Comparison of ENCODE assay signal across 8 cellular contexts in the genomic region with DNA sequence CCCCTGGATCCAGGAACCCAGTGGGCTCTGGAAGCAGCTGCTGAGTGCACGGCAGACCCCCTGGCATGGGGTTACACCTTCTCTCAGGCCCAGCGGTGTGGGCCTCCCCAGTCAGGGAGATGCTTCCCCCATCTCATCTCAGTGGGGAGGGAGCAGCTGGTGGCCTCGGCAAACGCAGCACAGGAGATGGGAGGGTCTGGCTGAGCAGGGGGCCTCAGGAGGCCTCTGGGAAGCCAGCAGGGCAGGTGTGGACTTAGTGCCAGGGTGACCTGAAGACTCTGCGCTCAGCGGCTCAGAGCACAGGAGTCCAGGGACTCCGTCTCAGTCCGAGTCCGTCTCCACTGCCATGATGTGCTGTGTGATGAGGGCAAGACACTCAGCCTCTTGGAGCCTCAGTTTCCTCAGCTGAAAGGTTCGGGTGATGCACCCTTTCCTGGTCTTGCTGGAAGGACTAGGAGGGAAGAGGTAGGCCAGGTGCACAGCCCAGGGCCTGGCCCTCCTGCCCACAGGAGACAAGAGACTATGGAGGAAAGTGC.
A peak's percentile ranks its signal among the peaks of the same experiment; 100 is the strongest.
DNase-seq lines count a peak whose midpoint lies in the region; ATAC-seq and TF ChIP-seq lines count a peak whose summit lies in the region.

No MANE protein-coding gene starts in this region.

- peak overlapping the region; percentile 98 for H3K4me3 Mint-ChIP-seq in activated CD4-positive, alpha-beta T cell treated with anti-CD3 and anti-CD28 coated beads, Interleukin-2, amount 10 ng/mL, durations not matched to agents 24 days and 14 days

- no peaks in the 10 kb centered on the region for H3K9me3 ChIP-seq in adrenal gland (replicated peaks in 1 of 3)
- no peaks in the 10 kb centered on the region for H3K9me3 ChIP-seq in right lobe of liver
- no peaks in the 10 kb centered on the region for H3K9me3 ChIP-seq in testis

- no peak for TF ChIP-seq CTCF in adrenal gland (IDR thresholded peaks at IDR 0.05)
- no peak for TF ChIP-seq CTCF in right lobe of liver (IDR thresholded peaks at IDR 0.05)
- no peak for TF ChIP-seq CTCF in testis (IDR thresholded peaks at IDR 0.05)
- no peak for TF ChIP-seq CTCF in GM10266 (IDR thresholded peaks at IDR 0.05; ENCODE audit: control insufficient read depth, insufficient read depth, low read depth, missing control alignments)

- ATAC-seq in right lobe of liver (no peak), GM19463 (IDR thresholded peaks at IDR 0.05; ENCODE audit: unreplicated experiment) (no peak)

- H3K4me1 Mint-ChIP-seq in activated CD4-positive, alpha-beta T cell treated with anti-CD3 and anti-CD28 coated beads, Interleukin-2, amount 10 ng/mL, durations not matched to agents 24 days and 14 days, result peaks cover 27% of the 10 kb centered on the region

- H3K4me3 ChIP-seq in adrenal gland (peak overlapping the region in 1 of 4 donors; percentile 83), right lobe of liver (peak overlapping the region; percentile 64 to 76 (median 73)), testis (peak overlapping the region; percentile 71 to 75)

- no peak for TF ChIP-seq POLR2A in adrenal gland (IDR thresholded peaks at IDR 0.05)
- no peak for TF ChIP-seq POLR2A in right lobe of liver (IDR thresholded peaks at IDR 0.05)
- TF ChIP-seq POLR2A in testis (IDR thresholded peaks at IDR 0.05), result no peak

- H3K27ac ChIP-seq in adrenal gland (peak overlapping the region in 3 of 5 donors; percentile 63 to 91 (median 89)), right lobe of liver (peak overlapping the region in 2 of 3 donors; percentile 24 to 56), testis (peak overlapping the region; percentile 86 to 89)

- 52 to 79% (median 77%) methylated on average over 2 to 10 of the region's 10 CpGs for WGBS in adrenal gland, 4 donors
- WGBS in right lobe of liver (ENCODE audit: insufficient coverage, low coverage, low lambda C conversion rate, missing lambda C conversion rate), result no CpG with 5 or more reads among the region's 10 CpGs
- WGBS in testis, 2 donors, result 48 to 76% methylated on average over 6 to 10 of the region's 10 CpGs

- H3K27me3 ChIP-seq in adrenal gland (no peaks in the 10 kb centered on the region), right lobe of liver (no peaks in the 10 kb centered on the region), testis (no peaks in the 10 kb centered on the region)

- peaks cover 6% of the 10 kb centered on the region for H3K9me3 Mint-ChIP-seq in activated CD4-positive, alpha-beta T cell treated with anti-CD3 and anti-CD28 coated beads, Interleukin-2, amount 10 ng/mL, durations not matched to agents 24 days and 14 days

- H3K36me3 Mint-ChIP-seq in activated CD4-positive, alpha-beta T cell treated with anti-CD3 and anti-CD28 coated beads, Interleukin-2, amount 10 ng/mL, durations not matched to agents 24 days and 14 days (ENCODE audit: low read depth), result peaks cover 6% of the 10 kb centered on the region

- H3K27me3 Mint-ChIP-seq in activated CD4-positive, alpha-beta T cell treated with anti-CD3 and anti-CD28 coated beads, Interleukin-2, amount 10 ng/mL, durations not matched to agents 24 days and 14 days, result peaks cover 10% of the 10 kb centered on the region

- H3K27ac Mint-ChIP-seq in activated CD4-positive, alpha-beta T cell treated with anti-CD3 and anti-CD28 coated beads, Interleukin-2, amount 10 ng/mL, durations not matched to agents 24 days and 14 days, result peak overlapping the region; percentile 99

- intact Hi-C loops in activated CD4-positive, alpha-beta T cell treated with anti-CD3 and anti-CD28 coated beads, Interleukin-2, amount 10 ng/mL, durations not matched to agents 24 days and 14 days (cut with micrococcal nuclease), result no loop called here
- intact Hi-C loops in adrenal gland (cut with DNase I), result no loop called here
- intact Hi-C loops in right lobe of liver (cut with DNase I), result no loop called here
- intact Hi-C loops in testis (cut with DNase I; ENCODE audit: low total_unique reads), result no loop called here

- H3K4me1 ChIP-seq in adrenal gland (replicated peaks in 1 of 2), result peaks cover 13 to 16% of the 10 kb centered on the region in 2 donors
- peaks cover 0 to 4% (median 2%) of the 10 kb centered on the region in 4 donors for H3K4me1 ChIP-seq in right lobe of liver
- peaks cover 15% of the 10 kb centered on the region for H3K4me1 ChIP-seq in testis

- H3K36me3 ChIP-seq in adrenal gland (replicated peaks in 1 of 2) (no peaks in the 10 kb centered on the region), right lobe of liver (no peaks in the 10 kb centered on the region), testis (ENCODE audit: low read depth, missing control alignments) (no peaks in the 10 kb centered on the region)

- DNase-seq in activated CD4-positive, alpha-beta T cell treated with anti-CD3 and anti-CD28 coated beads, Interleukin-2, amount 10 ng/mL, durations not matched to agents 24 days and 14 days, result no peak
- no peak for DNase-seq in activated CD4-positive, alpha-beta T cell treated with anti-CD3 and anti-CD28 coated beads for 4 hours
- DNase-seq in adrenal gland, result peak in 3 of 7 donors; percentile 11 to 41 (median 15)
- no peak for DNase-seq in right lobe of liver
- DNase-seq in testis, result no peak
- DNase-seq in GM10266 (ENCODE audit: extremely low spot score), result no peak
- DNase-seq in DMS 273 (lab: John Stamatoyannopoulos, UW; ENCODE audit: unreplicated experiment), result no peak
